In genomic region chr7:139650429-139651100, GRCh38 we compare ENCODE assay signal across 19 cellular contexts.
DNase-seq lines count a peak whose midpoint lies in the region; ATAC-seq, FAIRE-seq and TF ChIP-seq lines count a peak whose summit lies in the region.
"Had no signal": no experiment of that assay in that cellular context is flagged by ENCODE, and none has a peak within 500 bp of the region (broad histone marks: within the 10 kb centered on the region; RNA-seq: fewer than 3 reads in every experiment).

No MANE protein-coding gene starts in this region.

- in situ Hi-C loops in GM12878 (cut with MboI), result no loop called here

- RAD21 ChIA-PET in GM12878 (lab: Charles Lee; ENCODE audit: unreplicated experiment), result interaction anchor here (0.8 to 2.5 kb wide), 5 partner anchors 20 to 348 kb away, joined by 3 to 19 read pairs (median 4); no protein-coding TSS in a partner anchor

- TF ChIP-seq CTCF in CD4-positive, alpha-beta T cell (IDR thresholded peaks at IDR 0.05), result no peak
- TF ChIP-seq CTCF in GM12878 (IDR thresholded peaks at IDR 0.05 in 2 of 3, conservative IDR thresholded peaks at IDR 0.05 in 1 of 3; ENCODE audit: control insufficient read depth in 2 of 3, extremely low read depth in 1 of 3, insufficient read depth in 1 of 3, low read depth in 3 of 3, low read length in 3 of 3), result no peak
- TF ChIP-seq CTCF in right atrium auricular region (IDR thresholded peaks at IDR 0.05), result no peak
- TF ChIP-seq CTCF in osteocyte (IDR thresholded peaks at IDR 0.05), result no peak

- H3K4me2 ChIP-seq in GM12878 (ENCODE audit: control insufficient read depth, insufficient read depth), result no peak overlapping the region
- H3K4me2 ChIP-seq: neural progenitor cell had no signal

- no peak overlapping the region for H2AFZ ChIP-seq in GM12878 (ENCODE audit: control insufficient read depth, low read depth, low read length)
- H2AFZ ChIP-seq: neural progenitor cell had no signal

- H3K27ac ChIP-seq in CD4-positive, alpha-beta T cell (ENCODE audit: low read depth, low read length), result no peak overlapping the region
- H3K27ac ChIP-seq in GM12878 (ENCODE audit: control insufficient read depth, insufficient read depth) (no peak overlapping the region), right atrium auricular region (peak overlapping the region; percentile 75 to 82)
- H3K27ac ChIP-seq: epithelial cell of prostate, neural progenitor cell had no signal

- POLR2A ChIA-PET in CD4-positive, alpha-beta T cell (lab: Charles Lee), result no interaction called here
- POLR2A ChIA-PET in GM12878 (lab: Charles Lee), result interaction anchor here (1.5 kb wide), 2 partner anchors 9 to 23 kb away, joined by 4 to 6 read pairs; no protein-coding TSS in a partner anchor

- BruUV-seq in GM12878 (replicated peaks; lab: Mats Ljungman, UMichigan), result no TSS peak

- no peaks in the 10 kb centered on the region; the same call in 1 of the 2 replicates for H3K79me2 ChIP-seq in GM12878 (ENCODE audit: control insufficient read depth, insufficient read depth, low read length)

- intact Hi-C loops in CD4-positive, alpha-beta T cell (cut with DNase I, micrococcal nuclease), result no loop called here
- intact Hi-C loops in GM12878 (cut with micrococcal nuclease; ENCODE audit: unreplicated experiment), result no loop called here

- 79% methylated on average over 12 of the region's 12 CpGs for whole genome bisulfite sequencing in GM12878 (ENCODE audit: insufficient coverage, insufficient replicate concordance, low lambda C conversion rate, missing lambda C conversion rate)

- SMC1A ChIA-PET in GM12878 (lab: Charles Lee; ENCODE audit: uncharacterized antibody, unreplicated experiment), result interaction anchor here (0.5 to 1.7 kb wide), 12 partner anchors 11 to 347 kb away, joined by 3 to 10 read pairs (median 3); no protein-coding TSS in a partner anchor

- peaks cover 43% of the 10 kb centered on the region for H3K4me1 ChIP-seq in GM12878 (ENCODE audit: control insufficient read depth, insufficient read depth, low read length)
- peaks cover 0 to 88% of the 10 kb centered on the region in 2 donors for H3K4me1 ChIP-seq in right atrium auricular region

- TF ChIP-seq EP300 in GM12878 (IDR thresholded peaks at IDR 0.05; ENCODE audit: borderline replicate concordance in 1 of 2, control insufficient read depth in 1 of 2, low read depth in 2 of 2, low read length in 2 of 2), result no peak

- no peak overlapping the region for H3K9ac ChIP-seq in GM12878 (ENCODE audit: control insufficient read depth, insufficient read depth, low read length)
- H3K9ac ChIP-seq: neural progenitor cell had no signal

- H3K4me3 Mint-ChIP-seq in CD4-positive, alpha-beta T cell, result no peak overlapping the region
- H3K4me3 Mint-ChIP-seq in osteocyte (ENCODE audit: unreplicated experiment), result no peak overlapping the region
- H3K4me3 Mint-ChIP-seq: activated naive CD8-positive, alpha-beta T cell; central memory CD8-positive, alpha-beta T cell; stimulated activated naive CD8-positive, alpha-beta T cell treated with anti-CD3 and anti-CD28 coated beads, Interleukin-15, Interleukin-2, amounts not matched to agents 100 ng/mL and 50 ng/mL, for 24 hours had no signal

- H3K27me3 Mint-ChIP-seq in CD4-positive, alpha-beta T cell, result no peaks in the 10 kb centered on the region
- H3K27me3 Mint-ChIP-seq in osteocyte (ENCODE audit: unreplicated experiment), result no peaks in the 10 kb centered on the region
- H3K27me3 Mint-ChIP-seq: activated naive CD8-positive, alpha-beta T cell; central memory CD8-positive, alpha-beta T cell; stimulated activated naive CD8-positive, alpha-beta T cell treated with anti-CD3 and anti-CD28 coated beads, Interleukin-15, Interleukin-2, amounts not matched to agents 100 ng/mL and 50 ng/mL, for 24 hours had no signal

- CTCF ChIA-PET in CD4-positive, alpha-beta T cell (lab: Charles Lee), result no interaction called here
- CTCF ChIA-PET in GM12878 (lab: Yijun Ruan, JAX), result interaction anchor here (0.9 to 1.3 kb wide), 4 partner anchors 13 to 353 kb away, joined by 3 to 5 read pairs (median 4); no protein-coding TSS in a partner anchor

- ATAC-seq in CD4-positive, alpha-beta T cell (ENCODE audit: poor library complexity), result no peak
- ATAC-seq in GM12878 (no peak), HG03097 (IDR thresholded peaks at IDR 0.05; ENCODE audit: low FRiP score, unreplicated experiment) (no peak), GM21576 (IDR thresholded peaks at IDR 0.05; ENCODE audit: unreplicated experiment) (no peak)
- ATAC-seq: left colon had no signal

- H3K27ac Mint-ChIP-seq in CD4-positive, alpha-beta T cell, result peak overlapping the region; percentile 81
- peak overlapping the region; percentile 81 for H3K27ac Mint-ChIP-seq in osteocyte (ENCODE audit: unreplicated experiment)
- H3K27ac Mint-ChIP-seq: activated naive CD8-positive, alpha-beta T cell; neural progenitor cell; stimulated activated naive CD8-positive, alpha-beta T cell treated with anti-CD3 and anti-CD28 coated beads, Interleukin-15, Interleukin-2, amounts not matched to agents 100 ng/mL and 50 ng/mL, for 24 hours had no signal

- TF ChIP-seq RAD21 in GM12878 (IDR thresholded peaks at IDR 0.05; ENCODE audit: insufficient read depth, low read depth, low read length), result no peak

- no peak for FAIRE-seq in GM12878 (lab: Jason Lieb, UNC)
- FAIRE-seq: small intestine had no signal

- no peaks in the 10 kb centered on the region for H3K27me3 ChIP-seq in CD4-positive, alpha-beta T cell (ENCODE audit: control insufficient read depth, insufficient read depth, low read length)
- H3K27me3 ChIP-seq in GM12878 (replicated peaks in 1 of 2; ENCODE audit: control insufficient read depth in 2 of 2, insufficient read depth in 2 of 2, low read length in 1 of 2) (no peaks in the 10 kb centered on the region), right atrium auricular region (no peaks in the 10 kb centered on the region)
- H3K27me3 ChIP-seq: neural progenitor cell had no signal

- H3K36me3 ChIP-seq in GM12878 (ENCODE audit: control insufficient read depth in 2 of 2, insufficient read depth in 2 of 2, low read length in 1 of 2) (peaks cover 0 to under 1% of the 10 kb centered on the region in 2 experiments; a peak in 2 of 4 replicates), right atrium auricular region (no peaks in the 10 kb centered on the region)
- H3K36me3 ChIP-seq: neural progenitor cell had no signal

- TF ChIP-seq POLR2A in GM12878 (IDR thresholded peaks at IDR 0.05; ENCODE audit: low read depth, low read length), result no peak

- no peaks in the 10 kb centered on the region for H3K9me3 ChIP-seq in CD4-positive, alpha-beta T cell (ENCODE audit: control insufficient read depth, low read length)
- H3K9me3 ChIP-seq in GM12878 (replicated peaks; ENCODE audit: control insufficient read depth, insufficient read depth, low read length), result no peaks in the 10 kb centered on the region; the same call in 2 of the 3 replicates
- H3K9me3 ChIP-seq in right atrium auricular region, result no peaks in the 10 kb centered on the region

- no peak for DNase-seq in CD4-positive, alpha-beta T cell
- DNase-seq in GM12878 (ENCODE audit: low read depth, low spot score) (no peak), right atrium auricular region (ENCODE audit: low spot score) (no peak), osteocyte (ENCODE audit: extremely low spot score, unreplicated experiment) (no peak), NCI-H146 treated with DMSO at 0.1 percent for 48 hours (lab: John Stamatoyannopoulos, UW; ENCODE audit: unreplicated experiment) (no peak), SW480 (ENCODE audit: low spot score) (no peak)
- DNase-seq: activated CD4-positive, alpha-beta T cell treated with anti-CD3 and anti-CD28 coated beads for 1 hour; left colon; NCI-H2029; NCI-H69; small intestine; T-helper 1 cell had no signal

- H3K4me1 Mint-ChIP-seq in CD4-positive, alpha-beta T cell (ENCODE audit: low read depth), result peaks cover 63% of the 10 kb centered on the region
- peaks cover 70% of the 10 kb centered on the region for H3K4me1 Mint-ChIP-seq in osteocyte (ENCODE audit: unreplicated experiment)

- H3K36me3 Mint-ChIP-seq in CD4-positive, alpha-beta T cell (ENCODE audit: low read depth), result peaks cover 5% of the 10 kb centered on the region
- peaks cover 2% of the 10 kb centered on the region for H3K36me3 Mint-ChIP-seq in osteocyte (ENCODE audit: unreplicated experiment)

- no peaks in the 10 kb centered on the region for H3K9me3 Mint-ChIP-seq in CD4-positive, alpha-beta T cell
- no peaks in the 10 kb centered on the region for H3K9me3 Mint-ChIP-seq in osteocyte (ENCODE audit: unreplicated experiment)
- H3K9me3 Mint-ChIP-seq: central memory CD8-positive, alpha-beta T cell; neural progenitor cell; stimulated activated naive CD8-positive, alpha-beta T cell treated with anti-CD3 and anti-CD28 coated beads, Interleukin-15, Interleukin-2, amounts not matched to agents 100 ng/mL and 50 ng/mL, for 24 hours had no signal

- H4K20me1 ChIP-seq in GM12878 (ENCODE audit: control insufficient read depth, insufficient read depth), result 0 out of 2 replicates have a peak, but pooled peaks cover 2% of the 10 kb centered on the region

- H3K4me3 ChIP-seq in GM12878, result no peak overlapping the region
- no peak overlapping the region for H3K4me3 ChIP-seq in right atrium auricular region
- H3K4me3 ChIP-seq: neural progenitor cell had no signal

TF ChIP-seq in GM12878, 131 proteins besides CTCF, POLR2A, EP300 and RAD21:
- 0 out of 2 replicates have a peak, but pooled peaks have one; percentile 7 for TF ChIP-seq SPI1 (IDR thresholded peaks at IDR 0.05; ENCODE audit: borderline replicate concordance, insufficient read depth, low read depth, low read length)
- TF ChIP-seq KLF5 (IDR thresholded peaks at IDR 0.05; ENCODE audit: partially characterized antibody), result no peak
TF ChIP-seq in GM12878: peak in this region for 1.

Comparison
In these comparisons a context has a peak if more than half of its experiments do, and no peak if none do; other contexts are left out.
1. H3K27ac ChIP-seq: peak in right atrium auricular region (2 of 2); none in CD4-positive, alpha-beta T cell (single experiment) and GM12878 (single experiment).